ENCODE assay signal across 20 cellular contexts in the genomic region with DNA sequence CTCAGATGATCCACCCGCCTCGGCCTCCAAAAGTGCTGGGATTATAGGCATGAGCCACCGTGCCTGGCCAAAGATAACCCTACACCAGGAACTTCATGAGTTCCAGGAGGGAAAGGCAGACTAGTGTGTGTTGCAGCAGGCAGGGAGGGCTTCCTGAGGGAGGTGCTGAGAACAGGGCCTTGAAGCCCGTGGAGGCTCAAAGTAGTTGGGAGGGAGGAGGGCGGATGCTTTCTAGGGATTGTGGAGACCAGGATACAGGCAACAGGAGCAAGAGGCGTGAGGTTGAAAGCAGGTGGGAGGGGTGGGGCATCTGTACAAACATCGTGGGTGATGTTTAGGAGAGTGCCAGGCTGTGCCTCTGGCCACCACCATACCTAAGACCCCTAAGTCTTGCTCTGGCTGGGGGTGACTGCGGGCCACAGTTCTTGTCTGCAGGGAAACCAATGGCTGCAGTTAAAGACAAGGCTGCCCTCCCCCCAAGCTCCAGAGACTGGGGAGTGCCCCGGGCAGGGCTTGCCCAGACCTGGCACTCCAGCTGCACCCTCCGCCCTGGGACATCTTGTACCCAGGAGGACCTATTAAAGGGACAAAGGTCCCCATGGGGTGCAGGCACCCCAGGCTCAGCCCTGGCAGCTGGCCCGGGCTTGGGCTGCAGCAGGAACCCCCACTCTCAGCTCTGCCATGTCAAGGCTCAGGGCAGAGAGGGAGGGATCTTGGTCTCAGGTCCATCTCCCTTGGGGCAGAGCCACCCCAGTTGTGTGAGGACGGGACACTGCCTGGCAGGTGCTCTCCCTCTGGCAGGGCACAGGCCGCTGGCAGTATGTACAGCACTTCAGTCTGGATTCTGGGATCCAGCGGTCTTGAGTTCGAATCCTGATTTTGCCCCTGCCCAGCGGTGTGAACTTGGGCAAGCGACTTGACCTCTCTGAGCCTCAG. TPM values are rescaled to one million over a fixed set of nuclear protein-coding genes. Genes with fewer than 3 reads are reported as not detected.
DNase-seq lines count a peak whose midpoint lies in the region; ATAC-seq and TF ChIP-seq lines count a peak whose summit lies in the region.
"Had no signal": no experiment of that assay in that cellular context is flagged by ENCODE, and none has a peak within 500 bp of the region (broad histone marks: within the 10 kb centered on the region; RNA-seq: fewer than 3 reads in every experiment).

No MANE protein-coding gene starts in this region.

- intact Hi-C loops in Right ventricle myocardium superior (cut with DNase I) (no loop called here), cardiac septum (cut with DNase I) (no loop called here), heart left ventricle (cut with DNase I) (no loop called here), vagina (cut with DNase I) (no loop called here)

- H3K4me1 ChIP-seq in heart left ventricle (peaks cover 0 to 41% (median 13%) of the 10 kb centered on the region in 12 donors), mucosa of rectum (ENCODE audit: control insufficient read depth in 2 of 2, insufficient read depth in 2 of 2, low read length in 2 of 2) (peaks cover 30 to 47% of the 10 kb centered on the region in 2 donors), vagina (peaks cover 19% of the 10 kb centered on the region)
- H3K4me1 ChIP-seq: psoas muscle had no signal

- H3K36me3 Mint-ChIP-seq in T-helper 2 cell treated with Interferon-gamma antibody and Interleukin-4, amounts not matched to agents 5 μg/mL and 100 μg/mL, for 36 hours (ENCODE audit: low read depth): no peaks in the 10 kb centered on the region
- H3K36me3 Mint-ChIP-seq in mesothelial cell of epicardium (no peaks in the 10 kb centered on the region), nephron progenitor cell (ENCODE audit: low read depth) (no peaks in the 10 kb centered on the region)
- H3K36me3 Mint-ChIP-seq: activated CD8-positive, alpha-beta memory T cell treated with anti-CD3 and anti-CD28 coated beads, Interleukin-2, amount 10 ng/mL, durations not matched to agents 7 days and 5 days; activated naive CD4-positive, alpha-beta T cell treated with anti-CD3 and anti-CD28 coated beads, Interleukin-2, amount 50 U/mL, for 24 hours; CD8-positive, alpha-beta memory T cell had no signal

- whole genome bisulfite sequencing in heart left ventricle, 4 donors: 70 to 81% (median 71%) methylated on average over 14 to 17 of the region's 17 CpGs

- H3K9me3 ChIP-seq in heart left ventricle (no peaks in the 10 kb centered on the region), mucosa of rectum (ENCODE audit: control insufficient read depth in 2 of 2, low read length in 2 of 2) (no peaks in the 10 kb centered on the region), vagina (no peaks in the 10 kb centered on the region)
- H3K9me3 ChIP-seq: neutrophil, psoas muscle had no signal

- no peaks in the 10 kb centered on the region for H3K4me1 Mint-ChIP-seq in T-helper 2 cell treated with Interferon-gamma antibody and Interleukin-4, amounts not matched to agents 5 μg/mL and 100 μg/mL, for 36 hours (ENCODE audit: low read depth)
- no peaks in the 10 kb centered on the region for H3K4me1 Mint-ChIP-seq in mesothelial cell of epicardium
- peaks cover 17% of the 10 kb centered on the region for H3K4me1 Mint-ChIP-seq in nephron progenitor cell
- H3K4me1 Mint-ChIP-seq: activated CD4-positive, alpha-beta T cell treated with anti-CD3 and anti-CD28 coated beads, Interleukin-2, amount 10 ng/mL, durations not matched to agents 7 days and 5 days; activated CD8-positive, alpha-beta memory T cell treated with anti-CD3 and anti-CD28 coated beads, Interleukin-2, amount 10 ng/mL, durations not matched to agents 7 days and 5 days; activated naive CD4-positive, alpha-beta T cell treated with anti-CD3 and anti-CD28 coated beads, Interleukin-2, amount 50 U/mL, for 24 hours; CD8-positive, alpha-beta memory T cell had no signal

- TF ChIP-seq CTCF in heart left ventricle (IDR thresholded peaks at IDR 0.05) (no peak), vagina (IDR thresholded peaks at IDR 0.05) (no peak), mesothelial cell of epicardium (IDR thresholded peaks at IDR 0.05; ENCODE audit: unreplicated experiment) (no peak), nephron progenitor cell (IDR thresholded peaks at IDR 0.05) (no peak)

- no peaks in the 10 kb centered on the region for H3K9me3 Mint-ChIP-seq in T-helper 2 cell treated with Interferon-gamma antibody and Interleukin-4, amounts not matched to agents 5 μg/mL and 100 μg/mL, for 36 hours
- H3K9me3 Mint-ChIP-seq in mesothelial cell of epicardium (no peaks in the 10 kb centered on the region), nephron progenitor cell (no peaks in the 10 kb centered on the region)
- H3K9me3 Mint-ChIP-seq: activated CD4-positive, alpha-beta T cell treated with anti-CD3 and anti-CD28 coated beads, Interleukin-2, amount 10 ng/mL, durations not matched to agents 7 days and 5 days; activated naive CD4-positive, alpha-beta T cell treated with anti-CD3 and anti-CD28 coated beads, Interleukin-2, amount 50 U/mL, for 24 hours; activated T-helper 1 cell treated with anti-CD3 and anti-CD28 coated beads, Interleukin-12 subunit alpha, Interleukin-12 subunit beta, Interleukin-2, Interleukin-4 antibody, amounts not matched to agents 30 ng/mL and 10 ng/mL and 1 ng/mL, durations not matched to agents 14 hours and 24 hours and 36 hours; CD8-positive, alpha-beta memory T cell; dendritic cell treated with granulocyte-macrophage colony-stimulating factor and Interleukin-4, amounts not matched to agents 40 ng/mL and 50 ng/mL, for 4 days had no signal

- no peak overlapping the region for H3K4me3 Mint-ChIP-seq in T-helper 2 cell treated with Interferon-gamma antibody and Interleukin-4, amounts not matched to agents 5 μg/mL and 100 μg/mL, for 36 hours
- no peak overlapping the region for H3K4me3 Mint-ChIP-seq in mesothelial cell of epicardium
- no peak overlapping the region for H3K4me3 Mint-ChIP-seq in nephron progenitor cell
- H3K4me3 Mint-ChIP-seq: activated CD4-positive, alpha-beta T cell treated with anti-CD3 and anti-CD28 coated beads, Interleukin-2, amount 10 ng/mL, durations not matched to agents 7 days and 5 days; activated CD8-positive, alpha-beta memory T cell treated with anti-CD3 and anti-CD28 coated beads, Interleukin-2, amount 10 ng/mL, durations not matched to agents 7 days and 5 days; activated naive CD4-positive, alpha-beta T cell treated with anti-CD3 and anti-CD28 coated beads, Interleukin-2, amount 50 U/mL, for 24 hours; activated T-helper 1 cell treated with anti-CD3 and anti-CD28 coated beads, Interleukin-12 subunit alpha, Interleukin-12 subunit beta, Interleukin-2, Interleukin-4 antibody, amounts not matched to agents 30 ng/mL and 10 ng/mL and 1 ng/mL, durations not matched to agents 14 hours and 24 hours and 36 hours; CD8-positive, alpha-beta memory T cell; dendritic cell treated with granulocyte-macrophage colony-stimulating factor and Interleukin-4, amounts not matched to agents 40 ng/mL and 50 ng/mL, for 4 days had no signal

- H3K36me3 ChIP-seq in heart left ventricle (no peaks in the 10 kb centered on the region), mucosa of rectum (ENCODE audit: control insufficient read depth in 2 of 2, insufficient read depth in 2 of 2, low read length in 2 of 2) (no peaks in the 10 kb centered on the region), vagina (no peaks in the 10 kb centered on the region)
- H3K36me3 ChIP-seq: neutrophil had no signal

- H3K27ac ChIP-seq in heart left ventricle (peak overlapping the region in 11 of 12 donors; percentile 24 to 94 (median 86)), mucosa of rectum (ENCODE audit: low read depth in 2 of 2, low read length in 2 of 2) (peak overlapping the region; percentile 65 to 79), vagina (peak overlapping the region; percentile 36)
- H3K27ac ChIP-seq: neutrophil, psoas muscle, VCaP had no signal

- DNase-seq in Right ventricle myocardium superior (no peak), cardiac septum (ENCODE audit: low spot score) (no peak), heart left ventricle (peak in 2 of 5 donors; percentile 44 to 64), vagina (ENCODE audit: extremely low spot score in 2 of 2) (no peak), mesothelial cell of epicardium (ENCODE audit: low spot score in 2 of 2, unreplicated experiment in 2 of 2) (no peak), nephron progenitor cell (no peak)
- no peak for DNase-seq in T-helper 2 cell treated with Interferon-gamma antibody and Interleukin-4, amounts not matched to agents 5 μg/mL and 100 μg/mL, for 36 hours (ENCODE audit: low spot score)
- DNase-seq: activated CD4-positive, alpha-beta T cell treated with anti-CD3 and anti-CD28 coated beads, Interleukin-2, amount 10 ng/mL, durations not matched to agents 7 days and 5 days; activated CD8-positive, alpha-beta memory T cell treated with anti-CD3 and anti-CD28 coated beads, Interleukin-2, amount 10 ng/mL, durations not matched to agents 7 days and 5 days; CD8-positive, alpha-beta memory T cell; head of caudate nucleus; NCI-H1694; NCI-H774; psoas muscle had no signal

- no peak overlapping the region for H3K4me3 ChIP-seq in heart left ventricle
- H3K4me3 ChIP-seq in mucosa of rectum (ENCODE audit: low read length in 2 of 2): peak overlapping the region in 1 of 2 donors; percentile 37
- no peak overlapping the region for H3K4me3 ChIP-seq in vagina
- H3K4me3 ChIP-seq: psoas muscle had no signal

- H3K27me3 ChIP-seq in heart left ventricle (no peaks in the 10 kb centered on the region), mucosa of rectum (ENCODE audit: control insufficient read depth in 2 of 2, insufficient read depth in 2 of 2, low read length in 2 of 2) (no peaks in the 10 kb centered on the region), vagina (no peaks in the 10 kb centered on the region)

- TF ChIP-seq POLR2A in heart left ventricle (IDR thresholded peaks at IDR 0.05) (no peak), vagina (IDR thresholded peaks at IDR 0.05) (no peak)

- H3K9ac ChIP-seq in mucosa of rectum (ENCODE audit: low read depth in 1 of 2, low read length in 2 of 2): peak overlapping the region; percentile 2 to 36

- ATAC-seq in Right ventricle myocardium superior (ENCODE audit: poor library complexity) (peak; percentile 61), heart left ventricle (peak in 3 of 4 donors; percentile 45 to 63 (median 61))
- ATAC-seq: activated CD8-positive, alpha-beta memory T cell treated with anti-CD3 and anti-CD28 coated beads, Interleukin-2, amount 10 ng/mL, durations not matched to agents 7 days and 5 days had no signal

- peaks cover 5% of the 10 kb centered on the region for H3K27me3 Mint-ChIP-seq in T-helper 2 cell treated with Interferon-gamma antibody and Interleukin-4, amounts not matched to agents 5 μg/mL and 100 μg/mL, for 36 hours (ENCODE audit: low read depth)
- peaks cover 5% of the 10 kb centered on the region for H3K27me3 Mint-ChIP-seq in mesothelial cell of epicardium (ENCODE audit: low read depth)
- peaks cover 37% of the 10 kb centered on the region for H3K27me3 Mint-ChIP-seq in nephron progenitor cell (ENCODE audit: low read depth, poor library complexity)
- H3K27me3 Mint-ChIP-seq: dendritic cell treated with granulocyte-macrophage colony-stimulating factor and Interleukin-4, amounts not matched to agents 40 ng/mL and 50 ng/mL, for 4 days had no signal

- H3K27ac Mint-ChIP-seq in T-helper 2 cell treated with Interferon-gamma antibody and Interleukin-4, amounts not matched to agents 5 μg/mL and 100 μg/mL, for 36 hours: no peak overlapping the region
- H3K27ac Mint-ChIP-seq in mesothelial cell of epicardium (no peak overlapping the region), nephron progenitor cell (no peak overlapping the region)
- H3K27ac Mint-ChIP-seq: activated CD4-positive, alpha-beta T cell treated with anti-CD3 and anti-CD28 coated beads, Interleukin-2, amount 10 ng/mL, durations not matched to agents 7 days and 5 days; activated CD8-positive, alpha-beta memory T cell treated with anti-CD3 and anti-CD28 coated beads, Interleukin-2, amount 10 ng/mL, durations not matched to agents 7 days and 5 days; activated naive CD4-positive, alpha-beta T cell treated with anti-CD3 and anti-CD28 coated beads, Interleukin-2, amount 50 U/mL, for 24 hours; activated T-helper 1 cell treated with anti-CD3 and anti-CD28 coated beads, Interleukin-12 subunit alpha, Interleukin-12 subunit beta, Interleukin-2, Interleukin-4 antibody, amounts not matched to agents 30 ng/mL and 10 ng/mL and 1 ng/mL, durations not matched to agents 14 hours and 24 hours and 36 hours; dendritic cell treated with granulocyte-macrophage colony-stimulating factor and Interleukin-4, amounts not matched to agents 40 ng/mL and 50 ng/mL, for 4 days had no signal

RNA-seq across cellular contexts. Expression of gene CASZ1, which starts 22.1 kb away (rescaled TPM):
- 50.3 TPM for total RNA-seq in Right ventricle myocardium superior
- total RNA-seq in cardiac septum: 82.0 TPM
- 10 to 100 TPM; 39.5 to 84.9 (median 63.2) TPM for total RNA-seq in heart left ventricle
- polyA plus RNA-seq in heart left ventricle: 10 to 100 TPM; 28.8 to 50.0 TPM
- 30.7 TPM for total RNA-seq in vagina
- 8.9 to 11.2 TPM (median 10.1 TPM) in 3 replicates for total RNA-seq in mesothelial cell of epicardium

Comparison
In these comparisons a context has a peak if more than half of its experiments do, and no peak if none do; other contexts are left out.
1. H3K27ac ChIP-seq: peak in every context shown above with its lines; median percentile 86 in heart left ventricle; 72 in mucosa of rectum; 36 in vagina.